Comparison of ENCODE assay signal across 19 cellular contexts in genomic region chr3:59581000-59581399, GRCh38.
DNase-seq lines count a peak whose midpoint lies in the region; ATAC-seq and TF ChIP-seq lines count a peak whose summit lies in the region.
"Had no signal": no experiment of that assay in that cellular context is flagged by ENCODE, and none has a peak within 500 bp of the region (broad histone marks: within the 10 kb centered on the region; RNA-seq: fewer than 3 reads in every experiment).

No MANE protein-coding gene starts in this region.

- no peaks in the 10 kb centered on the region for H3K79me1 ChIP-seq in mesendoderm (ENCODE audit: low read length)

- H3K4me2 ChIP-seq in mesendoderm (ENCODE audit: low read length): no peak overlapping the region
- H3K4me2 ChIP-seq: GM23338 had no signal

- peaks cover 2% of the 10 kb centered on the region for H3K27me3 Mint-ChIP-seq in glutamatergic neuron (ENCODE audit: unreplicated experiment)

- DNase-seq in HT-29 (ENCODE audit: low spot score) (peak; percentile 1), RWPE2 (ENCODE audit: low spot score) (no peak), left colon (no peak), mesendoderm (no peak), RKO (ENCODE audit: low spot score) (no peak), glutamatergic neuron (no peak), middle frontal gyrus (ENCODE audit: extremely low spot score, low spot score) (no peak)
- DNase-seq: CD4-positive, CD25-positive, alpha-beta regulatory T cell; KG1; MV-4-11; NCI-H1694; NCI-H2171; NCI-H524 treated with DMSO at 0.1 percent for 48 hours; NCI-H82; SIG-M5 had no signal

- H4K8ac ChIP-seq in mesendoderm (ENCODE audit: low read depth, low read length): no peak overlapping the region

- intact Hi-C loops in left colon (cut with DNase I, micrococcal nuclease): no loop called here

- H3K36me3 ChIP-seq in RWPE2 (ENCODE audit: low read depth): no peaks in the 10 kb centered on the region
- H3K36me3 ChIP-seq in mesendoderm (ENCODE audit: control insufficient read depth, insufficient read depth, low read length): no peaks in the 10 kb centered on the region
- H3K36me3 ChIP-seq: HAP-1 had no signal

- H2BK5ac ChIP-seq in mesendoderm (ENCODE audit: low read length): no peak overlapping the region

- no peaks in the 10 kb centered on the region for H3K79me2 ChIP-seq in mesendoderm (ENCODE audit: control insufficient read depth, insufficient read depth, low read length)

- H2BK15ac ChIP-seq in mesendoderm (replicated peaks; ENCODE audit: low read depth): no peak overlapping the region

- no peak overlapping the region for H3K56ac ChIP-seq in mesendoderm (ENCODE audit: low read length)

- H3K4me1 ChIP-seq in RWPE2 (ENCODE audit: insufficient read depth, poor library complexity, severe bottlenecking) (peaks cover 9% of the 10 kb centered on the region), mesendoderm (ENCODE audit: control insufficient read depth, low read depth, low read length) (no peaks in the 10 kb centered on the region)
- H3K4me1 ChIP-seq: HAP-1 had no signal

- no peak overlapping the region for H3K18ac ChIP-seq in mesendoderm (ENCODE audit: low read length)

- ATAC-seq in RWPE2 (ENCODE audit: low read depth): peak; percentile 56; the same call in 1 of the 3 replicates
- peak; percentile 71 for ATAC-seq in left colon
- ATAC-seq: GM23338, SK-N-SH treated with all-trans-retinoic acid at 6 μM for 48 hours had no signal

- no peak overlapping the region for H2BK120ac ChIP-seq in mesendoderm (ENCODE audit: low read depth, low read length)

- H3K27ac Mint-ChIP-seq in glutamatergic neuron (ENCODE audit: unreplicated experiment): no peak overlapping the region
- H3K27ac Mint-ChIP-seq: GM23338 had no signal

- no peak overlapping the region for H3K23ac ChIP-seq in mesendoderm (ENCODE audit: low read length)

- TF ChIP-seq CTCF in RWPE2 (IDR thresholded peaks at IDR 0.05; ENCODE audit: poor library complexity, severe bottlenecking): no peak
- no peak for TF ChIP-seq CTCF in glutamatergic neuron (IDR thresholded peaks at IDR 0.05; ENCODE audit: partially characterized antibody, unreplicated experiment)

- H3K4me3 Mint-ChIP-seq in glutamatergic neuron (ENCODE audit: unreplicated experiment): no peak overlapping the region
- H3K4me3 Mint-ChIP-seq: CD4-positive, CD25-positive, alpha-beta regulatory T cell; GM23338 had no signal

- H3K9ac ChIP-seq in mesendoderm (ENCODE audit: low read length): no peak overlapping the region

- peaks cover 7% of the 10 kb centered on the region for H3K36me3 Mint-ChIP-seq in glutamatergic neuron (ENCODE audit: unreplicated experiment)

- H3K27me3 ChIP-seq in RWPE2 (ENCODE audit: insufficient read depth, poor library complexity, severe bottlenecking) (no peaks in the 10 kb centered on the region), mesendoderm (ENCODE audit: insufficient read depth, low read length, poor library complexity) (no peaks in the 10 kb centered on the region)

- H3K4me3 ChIP-seq in RWPE2 (ENCODE audit: severe bottlenecking): no peak overlapping the region
- H3K4me3 ChIP-seq in mesendoderm (ENCODE audit: low read length): no peak overlapping the region
- H3K4me3 ChIP-seq: GM23338, HAP-1 had no signal

- peaks cover 3% of the 10 kb centered on the region for H3K4me1 Mint-ChIP-seq in glutamatergic neuron (ENCODE audit: low read depth, unreplicated experiment)
- H3K4me1 Mint-ChIP-seq: GM23338 had no signal

- H4K5ac ChIP-seq in mesendoderm (ENCODE audit: low read length): no peak overlapping the region

- H3K27ac ChIP-seq in RWPE2 (ENCODE audit: poor library complexity, severe bottlenecking) (no peak overlapping the region), mesendoderm (ENCODE audit: low read depth, low read length) (no peak overlapping the region)
- H3K27ac ChIP-seq: RWPE1 had no signal

- H2AK5ac ChIP-seq in mesendoderm (ENCODE audit: low read length): no peak overlapping the region

- peaks cover 3% of the 10 kb centered on the region for H3K9me3 Mint-ChIP-seq in glutamatergic neuron (ENCODE audit: unreplicated experiment)

- no peak overlapping the region for H3K4ac ChIP-seq in mesendoderm (ENCODE audit: low read depth, low read length)

- no CpG with 5 or more reads among the region's 2 CpGs for WGBS in mesendoderm (ENCODE audit: extremely low coverage, insufficient coverage, low lambda C conversion rate)

- no peaks in the 10 kb centered on the region for H3K9me3 ChIP-seq in RWPE2 (ENCODE audit: severe bottlenecking)
- H3K9me3 ChIP-seq: HAP-1 had no signal
